In genomic region chr6:53492860-53493634, GRCh38 we compare ENCODE assay signal across 8 cellular contexts. TPM values are rescaled to one million over a fixed set of nuclear protein-coding genes. Genes with fewer than 3 reads are reported as not detected.
DNase-seq lines count a peak whose midpoint lies in the region; ATAC-seq and TF ChIP-seq lines count a peak whose summit lies in the region.

No MANE protein-coding gene starts in this region.

- H3K4me3 Mint-ChIP-seq in CD8-positive, alpha-beta T cell: no peak overlapping the region
- no peak overlapping the region for H3K4me3 Mint-ChIP-seq in H9
- no peak overlapping the region for H3K4me3 Mint-ChIP-seq in activated T-cell treated with anti-CD3 and anti-CD28 coated beads, Interleukin-2, amount 50 U/mL, for 4 hours

- H2BK20ac ChIP-seq in H9 (ENCODE audit: low read depth, low read length, poor library complexity, severe bottlenecking): no peak overlapping the region

- H3K4me1 ChIP-seq in CD8-positive, alpha-beta T cell (ENCODE audit: insufficient read depth, low read length): no peaks in the 10 kb centered on the region
- H3K4me1 ChIP-seq in H9 (ENCODE audit: insufficient read depth, low read length) (0 out of 2 replicates have a peak, but pooled peaks cover 2% of the 10 kb centered on the region), gastroesophageal sphincter (peaks cover 11 to 47% (median 16%) of the 10 kb centered on the region in 3 donors), trophoblast cell (ENCODE audit: control insufficient read depth in 1 of 2, insufficient read depth in 2 of 2, low read length in 2 of 2) (no peaks in the 10 kb centered on the region)

- H3K79me1 ChIP-seq in H9 (ENCODE audit: insufficient read depth, low read depth, low read length, poor library complexity, severe bottlenecking) (no peaks in the 10 kb centered on the region), trophoblast cell (ENCODE audit: low read length) (peaks cover 2% of the 10 kb centered on the region)

- H3K18ac ChIP-seq in H9 (ENCODE audit: insufficient read length, low read depth, low read length): no peak overlapping the region
- H3K18ac ChIP-seq in trophoblast cell (ENCODE audit: low read length): no peak overlapping the region

- no peaks in the 10 kb centered on the region for H3K9me3 ChIP-seq in CD8-positive, alpha-beta T cell (ENCODE audit: low read length)
- H3K9me3 ChIP-seq in H9 (ENCODE audit: control insufficient read depth, low read depth, low read length): no peaks in the 10 kb centered on the region
- no peaks in the 10 kb centered on the region for H3K9me3 ChIP-seq in gastroesophageal sphincter
- H3K9me3 ChIP-seq in trophoblast cell (ENCODE audit: insufficient read depth, low read depth, low read length): no peaks in the 10 kb centered on the region

- no CpG with 5 or more reads among the region's 11 CpGs for WGBS in H9 (ENCODE audit: extremely low coverage, insufficient read length, low lambda C conversion rate)
- WGBS in gastroesophageal sphincter (ENCODE audit: low coverage in 1 of 2), 2 donors: 15 to 18% methylated on average over 8 to 11 of the region's 11 CpGs
- no CpG with 5 or more reads among the region's 11 CpGs for WGBS in trophoblast cell (ENCODE audit: extremely low coverage, insufficient coverage, insufficient read length)

- H3K9ac ChIP-seq in H9 (ENCODE audit: extremely low read depth, insufficient read length, low read length) (no peak overlapping the region), trophoblast cell (ENCODE audit: low read length) (peak overlapping the region; percentile 6)

- H2AK5ac ChIP-seq in H9 (ENCODE audit: insufficient read length, low read length): no peak overlapping the region
- H2AK5ac ChIP-seq in trophoblast cell (ENCODE audit: low read length): no peak overlapping the region

- no peak overlapping the region for H2BK5ac ChIP-seq in H9 (ENCODE audit: insufficient read length, low read length)
- H2BK5ac ChIP-seq in trophoblast cell (ENCODE audit: low read depth, low read length, poor library complexity): no peak overlapping the region

- CTCF ChIA-PET in CD8-positive, alpha-beta T cell (lab: Charles Lee): interaction anchor here (0.6 to 7.7 kb wide), 50 partner anchors 9 to 337 kb away, joined by 3 to 253 read pairs (median 4); partner anchors contain the start of gene KLHL31

- no peak for TF ChIP-seq POLR2A in gastroesophageal sphincter (IDR thresholded peaks at IDR 0.05)

- ATAC-seq in CD8-positive, alpha-beta T cell: peak; percentile 40
- peak; percentile 97 to 98 for ATAC-seq in activated T-cell treated with anti-CD3 and anti-CD28 coated beads, Interleukin-2, amount 50 U/mL, for 4 hours
- ATAC-seq in gastroesophageal sphincter (peak; percentile 52), HG03039 (IDR thresholded peaks at IDR 0.05; ENCODE audit: unreplicated experiment) (no peak)

- no peak overlapping the region for H4K5ac ChIP-seq in H9 (ENCODE audit: insufficient read length, low read depth, low read length)

- H2BK12ac ChIP-seq in H9 (ENCODE audit: insufficient read length, low read depth, low read length) (no peak overlapping the region), trophoblast cell (ENCODE audit: low read length) (no peak overlapping the region)

- no peaks in the 10 kb centered on the region for H3K36me3 ChIP-seq in CD8-positive, alpha-beta T cell (ENCODE audit: insufficient read depth, low read length)
- H3K36me3 ChIP-seq in gastroesophageal sphincter: peaks cover 0 to 2% of the 10 kb centered on the region in 2 donors
- H3K36me3 ChIP-seq in trophoblast cell (ENCODE audit: control insufficient read depth in 1 of 2, insufficient read depth in 2 of 2, low read length in 2 of 2): no peaks in the 10 kb centered on the region

- peaks cover 8% of the 10 kb centered on the region for H3K27me3 Mint-ChIP-seq in CD8-positive, alpha-beta T cell (ENCODE audit: low read depth)
- peaks cover 6% of the 10 kb centered on the region for H3K27me3 Mint-ChIP-seq in H9 (ENCODE audit: low read depth)
- peaks cover 17% of the 10 kb centered on the region for H3K27me3 Mint-ChIP-seq in activated T-cell treated with anti-CD3 and anti-CD28 coated beads, Interleukin-2, amount 50 U/mL, for 4 hours (ENCODE audit: low read depth)

- H3K4me3 ChIP-seq in CD8-positive, alpha-beta T cell (ENCODE audit: low read depth, low read length): no peak overlapping the region
- H3K4me3 ChIP-seq in gastroesophageal sphincter: peak overlapping the region; percentile 18
- H3K4me3 ChIP-seq in trophoblast cell (ENCODE audit: low read depth, low read length): no peak overlapping the region

- no peak overlapping the region for H2BK120ac ChIP-seq in H9 (ENCODE audit: low read depth, low read length, poor library complexity, severe bottlenecking)
- no peak overlapping the region for H2BK120ac ChIP-seq in trophoblast cell (ENCODE audit: insufficient read depth, low read length, poor library complexity)

- H3K4me2 ChIP-seq in H9 (ENCODE audit: insufficient read depth, insufficient read length, low read length): no peak overlapping the region
- no peak overlapping the region for H3K4me2 ChIP-seq in trophoblast cell (ENCODE audit: low read length)

- POLR2A ChIA-PET in CD8-positive, alpha-beta T cell (lab: Charles Lee): interaction anchor here (0.8 to 1.8 kb wide), 3 partner anchors 157 to 233 kb away, joined by 3 to 9 read pairs (median 4); no protein-coding TSS in a partner anchor

- no peak overlapping the region for H3K56ac ChIP-seq in H9 (ENCODE audit: insufficient read length, low read depth, low read length)

- H3T11ph ChIP-seq in H9 (ENCODE audit: low read length): no peak overlapping the region

- no peak for DNase-seq in CD8-positive, alpha-beta T cell
- DNase-seq in H9 (peak; percentile 41), NCI-H460 (ENCODE audit: extremely low read depth, low read depth) (peak; percentile 58), trophoblast cell (peak in 1 of 2 donors; percentile 85), COLO668 (lab: John Stamatoyannopoulos, UW; ENCODE audit: unreplicated experiment) (no peak)
- DNase-seq in activated T-cell treated with anti-CD3 and anti-CD28 coated beads, Interleukin-2, amount 50 U/mL, for 4 hours: no peak

- H3K4ac ChIP-seq in H9 (ENCODE audit: low read depth, low read length) (no peak overlapping the region), trophoblast cell (ENCODE audit: low read depth, low read length) (no peak overlapping the region)

- no peak overlapping the region for H2AFZ ChIP-seq in H9 (ENCODE audit: low read length)
- H2AFZ ChIP-seq in trophoblast cell (ENCODE audit: insufficient read depth, low read length, poor library complexity): no peak overlapping the region

- H4K91ac ChIP-seq in H9 (ENCODE audit: insufficient read length, low read depth, low read length) (no peak overlapping the region), trophoblast cell (ENCODE audit: low read depth, low read length) (no peak overlapping the region)

- no peaks in the 10 kb centered on the region for H4K20me1 ChIP-seq in H9 (ENCODE audit: control insufficient read depth, insufficient read depth, insufficient read length)

- H3K36me3 Mint-ChIP-seq in CD8-positive, alpha-beta T cell: peaks cover 2% of the 10 kb centered on the region
- H3K36me3 Mint-ChIP-seq in H9 (ENCODE audit: insufficient read depth in 1 of 3, low read depth in 3 of 3): peaks cover 0 to 8% (median 5%) of the 10 kb centered on the region in 3 experiments; a peak in 4 of 7 replicates
- peaks cover 1% of the 10 kb centered on the region for H3K36me3 Mint-ChIP-seq in activated T-cell treated with anti-CD3 and anti-CD28 coated beads, Interleukin-2, amount 50 U/mL, for 4 hours (ENCODE audit: insufficient read depth)

- no peak overlapping the region for H4K12ac ChIP-seq in trophoblast cell (ENCODE audit: low read depth, low read length)

- H3K4me1 Mint-ChIP-seq in CD8-positive, alpha-beta T cell (ENCODE audit: low read depth): no peaks in the 10 kb centered on the region
- peaks cover 4 to 12% of the 10 kb centered on the region in 2 experiments; a peak in 3 of 4 replicates for H3K4me1 Mint-ChIP-seq in H9
- H3K4me1 Mint-ChIP-seq in activated T-cell treated with anti-CD3 and anti-CD28 coated beads, Interleukin-2, amount 50 U/mL, for 4 hours (ENCODE audit: low read depth): peaks cover 14% of the 10 kb centered on the region

- H3K79me2 ChIP-seq in H9 (ENCODE audit: insufficient read depth, low read length) (no peaks in the 10 kb centered on the region), trophoblast cell (ENCODE audit: control insufficient read depth, insufficient read depth, low read length, poor library complexity) (no peaks in the 10 kb centered on the region)

- intact Hi-C loops in CD8-positive, alpha-beta T cell (cut with DNase I, micrococcal nuclease): loop anchor here (1.0 to 5.0 kb wide), 5 partner anchors 49 to 235 kb away; no protein-coding TSS in a partner anchor

- H3K27ac ChIP-seq in CD8-positive, alpha-beta T cell (ENCODE audit: low read depth, low read length): no peak overlapping the region
- H3K27ac ChIP-seq in H9 (ENCODE audit: insufficient read length, low read depth, low read length) (no peak overlapping the region), gastroesophageal sphincter (peak overlapping the region in 3 of 4 donors; percentile 21 to 66 (median 49)), trophoblast cell (ENCODE audit: low read depth, low read length) (no peak overlapping the region)

- no peak overlapping the region for H4K8ac ChIP-seq in H9 (replicated peaks; ENCODE audit: insufficient read length, low read depth, low read length)
- H4K8ac ChIP-seq in trophoblast cell (ENCODE audit: low read depth, low read length): no peak overlapping the region

- H3K27ac Mint-ChIP-seq in CD8-positive, alpha-beta T cell: no peak overlapping the region
- H3K27ac Mint-ChIP-seq in H9: peak overlapping the region in 1 of 3 experiments; percentile 16; a peak in 1 of 7 replicates

- TF ChIP-seq EP300 in gastroesophageal sphincter (IDR thresholded peaks at IDR 0.05): no peak

- H3K9me3 Mint-ChIP-seq in CD8-positive, alpha-beta T cell: no peaks in the 10 kb centered on the region
- H3K9me3 Mint-ChIP-seq in H9: peaks cover 3 to 4% of the 10 kb centered on the region in 2 experiments; a peak in 3 of 5 replicates
- no peaks in the 10 kb centered on the region for H3K9me3 Mint-ChIP-seq in activated T-cell treated with anti-CD3 and anti-CD28 coated beads, Interleukin-2, amount 50 U/mL, for 4 hours

- no peak overlapping the region for H2BK15ac ChIP-seq in H9 (ENCODE audit: low read depth, low read length)

- H3K27me3 ChIP-seq in CD8-positive, alpha-beta T cell (ENCODE audit: insufficient read depth, low read length): no peaks in the 10 kb centered on the region
- no peaks in the 10 kb centered on the region for H3K27me3 ChIP-seq in H9 (ENCODE audit: insufficient read depth, low read length)
- H3K27me3 ChIP-seq in gastroesophageal sphincter: no peaks in the 10 kb centered on the region
- no peaks in the 10 kb centered on the region for H3K27me3 ChIP-seq in trophoblast cell (ENCODE audit: insufficient read depth, low read length)

- H3K14ac ChIP-seq in H9 (ENCODE audit: insufficient read depth, low read length): no peak overlapping the region
- H3K14ac ChIP-seq in trophoblast cell (ENCODE audit: low read length): no peak overlapping the region

- H3K23ac ChIP-seq in H9 (ENCODE audit: insufficient read length, low read depth, low read length): no peak overlapping the region
- H3K23ac ChIP-seq in trophoblast cell (ENCODE audit: low read length): no peak overlapping the region

- no peaks in the 10 kb centered on the region for H3K23me2 ChIP-seq in H9 (ENCODE audit: insufficient read length, low read depth, low read length, poor library complexity, severe bottlenecking)

- TF ChIP-seq CTCF in CD8-positive, alpha-beta T cell (IDR thresholded peaks at IDR 0.05): peak; percentile 93
- TF ChIP-seq CTCF in H9 (conservative IDR thresholded peaks at IDR 0.05) (peak; percentile 82), gastroesophageal sphincter (IDR thresholded peaks at IDR 0.05) (peak; percentile 66 to 79 (median 75))

RNA-seq across cellular contexts. Expression of gene GCLC, which starts 51.9 kb away (rescaled TPM):
- 10 to 100 TPM; 13.1 to 13.6 TPM for total RNA-seq in CD8-positive, alpha-beta T cell
- total RNA-seq in H9 (2021): 48.2 and 55.5 TPM in 2 replicates
- total RNA-seq in NCI-H460 (2014; rRNA removed; shearing (Covaris generic)): 59.9 and 62.6 TPM in 2 replicates
- 50.4 and 73.8 TPM in 2 replicates for polyA plus RNA-seq in NCI-H460 (2014; cell fraction: nucleus; rRNA removed)
- total RNA-seq in activated T-cell treated with anti-CD3 and anti-CD28 coated beads, Interleukin-2, amount 50 U/mL, for 4 hours: 10 to 100 TPM; 31.8 to 36.8 (median 32.2) TPM
- total RNA-seq in gastroesophageal sphincter: 10 to 100 TPM; 63.5 to 84.3 (median 71.7) TPM
- 18.0 and 18.7 TPM in 2 replicates for polyA plus RNA-seq in trophoblast cell (2013)

Comparison
In these comparisons a context has a peak if more than half of its experiments do, and no peak if none do; other contexts are left out.
1. DNase-seq: peak in H9 (single experiment) and NCI-H460 (single experiment); none in CD8-positive, alpha-beta T cell (0 of 7), activated T-cell treated with anti-CD3 and anti-CD28 coated beads, Interleukin-2, amount 50 U/mL, for 4 hours (single experiment) and COLO668 (single experiment).
2. H3K27ac ChIP-seq: peak in gastroesophageal sphincter (3 of 4); none in CD8-positive, alpha-beta T cell (single experiment), H9 (single experiment) and trophoblast cell (single experiment).
3. H3K4me3 ChIP-seq: peak in gastroesophageal sphincter (2 of 2); none in CD8-positive, alpha-beta T cell (single experiment) and trophoblast cell (single experiment).
4. Peak in every context shown above with its lines, with median percentiles within 50 percentile points of each other: CTCF ChIP-seq.